In genomic region chr5:153831976-153832375, GRCh38 we compare ENCODE assay signal across 8 cellular contexts.
DNase-seq lines count a peak whose midpoint lies in the region; ATAC-seq and TF ChIP-seq lines count a peak whose summit lies in the region.

No MANE protein-coding gene starts in this region.

- H4K20me1 ChIP-seq in SU-DHL-6 (ENCODE audit: low read depth, low read length), result no peaks in the 10 kb centered on the region

- peak; percentile 26 for DNase-seq in NCI-H2227 (lab: John Stamatoyannopoulos, UW; ENCODE audit: unreplicated experiment)
- DNase-seq in NCI-H2227 treated with DMSO at 0.1 percent for 48 hours (lab: John Stamatoyannopoulos, UW), result no peak
- peak; percentile 17 for DNase-seq in pons (ENCODE audit: low spot score)
- no peak for DNase-seq in activated naive CD4-positive, alpha-beta T cell treated with Interleukin-2 at 50 U/mL for 16 hours
- DNase-seq in UCSD-AML1 (lab: John Stamatoyannopoulos, UW; ENCODE audit: unreplicated experiment), result no peak
- no peak for DNase-seq in NCI-H2081 treated with DMSO at 0.1 percent for 48 hours (lab: John Stamatoyannopoulos, UW)

- peak; percentile 84 for ATAC-seq in HG03175 (IDR thresholded peaks at IDR 0.05; ENCODE audit: unreplicated experiment)

- H3K27me3 ChIP-seq in SU-DHL-6 (ENCODE audit: low read length), result no peaks in the 10 kb centered on the region

- H3K79me2 ChIP-seq in SU-DHL-6 (ENCODE audit: insufficient read depth, low read length), result no peaks in the 10 kb centered on the region

- no peaks in the 10 kb centered on the region for H3K9me3 ChIP-seq in SU-DHL-6 (ENCODE audit: insufficient read depth, low read length)

- H3K27ac ChIP-seq in SU-DHL-6 (ENCODE audit: low read depth, low read length), result no peak overlapping the region

- H3F3A ChIP-seq in SU-DHL-6 (ENCODE audit: insufficient read depth), result no peaks in the 10 kb centered on the region

- H3K4me2 ChIP-seq in SU-DHL-6 (ENCODE audit: low read depth, low read length, poor library complexity, severe bottlenecking), result peak overlapping the region; percentile 14

- no peaks in the 10 kb centered on the region for H3K36me3 ChIP-seq in SU-DHL-6 (ENCODE audit: low read length)

- TF ChIP-seq CTCF in SU-DHL-6 (IDR thresholded peaks at IDR 0.05; ENCODE audit: insufficient read depth, low read length, poor library complexity, severe bottlenecking), result no peak

- H3K9ac ChIP-seq in SU-DHL-6 (ENCODE audit: low read length), result no peak overlapping the region

- no peak overlapping the region for H2AFZ ChIP-seq in SU-DHL-6 (ENCODE audit: low read depth, low read length, severe bottlenecking)

- H3K9me2 ChIP-seq in SU-DHL-6 (replicated peaks; ENCODE audit: insufficient read depth, low read length), result no peaks in the 10 kb centered on the region

- no peak overlapping the region for H3K4me3 ChIP-seq in SU-DHL-6 (ENCODE audit: insufficient read depth, low read length, poor library complexity, severe bottlenecking)

Comparison
In these comparisons a context has a peak if more than half of its experiments do, and no peak if none do; other contexts are left out.
1. DNase-seq: peak in NCI-H2227 (single experiment) and pons (single experiment); none in NCI-H2227 treated with DMSO at 0.1 percent for 48 hours (single experiment), activated naive CD4-positive, alpha-beta T cell treated with Interleukin-2 at 50 U/mL for 16 hours (single experiment), UCSD-AML1 (single experiment) and NCI-H2081 treated with DMSO at 0.1 percent for 48 hours (single experiment).